19 cellular contexts compared by ENCODE assay signal in genomic region chr16:67146523-67147357, GRCh38. TPM values are rescaled to one million over a fixed set of nuclear protein-coding genes. Genes with fewer than 3 reads are reported as not detected.
DNase-seq lines count a peak whose midpoint lies in the region; ATAC-seq and TF ChIP-seq lines count a peak whose summit lies in the region.
"Had no signal": no experiment of that assay in that cellular context is flagged by ENCODE, and none has a peak within 500 bp of the region (broad histone marks: within the 10 kb centered on the region; RNA-seq: fewer than 3 reads in every experiment).

No MANE protein-coding gene starts in this region.

- H3K27me3 ChIP-seq in IMR-90 (ENCODE audit: control insufficient read depth, insufficient read depth, low read length): no peaks in the 10 kb centered on the region
- H3K27me3 ChIP-seq: breast epithelium, esophagus muscularis mucosa, uterus had no signal

- no peak overlapping the region for H2BK120ac ChIP-seq in IMR-90 (ENCODE audit: low read depth, low read length)

- peaks cover 64% of the 10 kb centered on the region for H3K36me3 ChIP-seq in IMR-90 (ENCODE audit: control insufficient read depth, insufficient read depth, low read length)
- H3K36me3 ChIP-seq: uterus had no signal

- DNase-seq in AG09309 (ENCODE audit: low read depth) (no peak), IMR-90 (no peak), chondrocyte (ENCODE audit: low spot score) (peak; percentile 67), midbrain (lab: John Stamatoyannopoulos, UW) (peak; percentile 10), NCI-H82 (lab: John Stamatoyannopoulos, UW) (no peak), NCI-H524 (lab: John Stamatoyannopoulos, UW) (no peak)
- DNase-seq: activated naive CD8-positive, alpha-beta T cell treated with anti-CD3 and anti-CD28 coated beads for 36 hours; activated T-cell treated with anti-CD3 and anti-CD28 coated beads, Interleukin-2, amount 50 U/mL, for 24 hours; COR-L47; GOT3; NCI-H1105 treated with DMSO at 0.1 percent for 48 hours; NCI-H2171; retina; uterus had no signal

- no peak overlapping the region for H4K5ac ChIP-seq in IMR-90 (ENCODE audit: low read depth, low read length)

- no peak overlapping the region for H3K4me2 ChIP-seq in IMR-90 (ENCODE audit: low read depth, low read length)

- no peak overlapping the region for H2AK5ac ChIP-seq in IMR-90 (ENCODE audit: low read depth, low read length)

- H3K9me3 ChIP-seq in IMR-90 (ENCODE audit: control insufficient read depth, insufficient read depth, low read length): no peaks in the 10 kb centered on the region
- H3K9me3 ChIP-seq: breast epithelium, esophagus muscularis mucosa, uterus had no signal

- H3K4ac ChIP-seq in IMR-90 (ENCODE audit: low read depth, low read length): no peak overlapping the region

- H3K4me1 ChIP-seq in IMR-90 (ENCODE audit: control insufficient read depth, insufficient read depth, low read length): peaks cover 5% of the 10 kb centered on the region; the same call in 1 of the 2 replicates

- H3K9ac ChIP-seq in IMR-90 (ENCODE audit: low read depth, low read length): no peak overlapping the region

- H3K4me3 ChIP-seq in AG09309 (ENCODE audit: control insufficient read depth, low read depth, low read length) (no peak overlapping the region), IMR-90 (ENCODE audit: insufficient read depth, low read depth, low read length) (no peak overlapping the region)
- H3K4me3 ChIP-seq: breast epithelium, esophagus muscularis mucosa, uterus had no signal

- no peak overlapping the region for H3K23ac ChIP-seq in IMR-90 (ENCODE audit: low read depth, low read length)

- H4K91ac ChIP-seq in IMR-90 (ENCODE audit: insufficient read depth, low read depth, low read length): no peak overlapping the region

- POLR2A ChIA-PET in IMR-90 (lab: Charles Lee; ENCODE audit: unreplicated experiment): no interaction called here

- H3K18ac ChIP-seq in IMR-90 (ENCODE audit: low read depth, low read length): no peak overlapping the region

- in situ Hi-C loops in IMR-90 (cut with MboI; ENCODE audit: low sequenced_read_pairs): no loop called here

- TF ChIP-seq RAD21 in IMR-90 (IDR thresholded peaks at IDR 0.05; ENCODE audit: low read length): peak; percentile 16; the same call in 1 of the 2 replicates

- H4K20me1 ChIP-seq in IMR-90 (ENCODE audit: insufficient read depth, low read length): peaks cover 7% of the 10 kb centered on the region; the same call in 1 of the 2 replicates

- dilution Hi-C loops in IMR-90 (cut with HindIII; ENCODE audit: low sequenced_read_pairs, unreplicated experiment): no loop called here

- no peak overlapping the region for H2BK5ac ChIP-seq in IMR-90 (ENCODE audit: low read depth, low read length, poor library complexity, severe bottlenecking)

- TF ChIP-seq POLR2A in IMR-90 (IDR thresholded peaks at IDR 0.05; ENCODE audit: low read depth, low read length): no peak

- no peak overlapping the region for H2AFZ ChIP-seq in IMR-90 (replicated peaks; ENCODE audit: low read length, poor library complexity)

- intact Hi-C loops in IMR-90 (cut with micrococcal nuclease): no loop called here

- H2AK9ac ChIP-seq in IMR-90 (replicated peaks; ENCODE audit: low read depth, low read length, poor library complexity): peak overlapping the region; percentile 48

- H3K14ac ChIP-seq in IMR-90 (replicated peaks; ENCODE audit: low read depth, low read length): no peak overlapping the region

- no peak overlapping the region for H2BK20ac ChIP-seq in IMR-90 (ENCODE audit: low read depth, low read length)

- no TSS peak for BruUV-seq in IMR-90 (replicated peaks; lab: Mats Ljungman, UMichigan)

- no peak overlapping the region for H3K56ac ChIP-seq in IMR-90 (ENCODE audit: extremely low read depth, insufficient read depth, low read length)

- no peaks in the 10 kb centered on the region for H3K27me3 Mint-ChIP-seq in chondrocyte (ENCODE audit: low read depth)

- CTCF ChIA-PET in IMR-90 (lab: Yijun Ruan, JAX): no interaction called here

- H3K27ac Mint-ChIP-seq in chondrocyte (ENCODE audit: unreplicated experiment): peak overlapping the region; percentile 24
- H3K27ac Mint-ChIP-seq: activated naive CD8-positive, alpha-beta T cell treated with anti-CD3 and anti-CD28 coated beads for 36 hours; activated T-cell treated with anti-CD3 and anti-CD28 coated beads, Interleukin-2, amount 50 U/mL, for 24 hours; mesothelial cell of epicardium had no signal

- peaks cover 21% of the 10 kb centered on the region for H3K4me1 Mint-ChIP-seq in chondrocyte (ENCODE audit: low read depth)

- peak; percentile 21 for TF ChIP-seq CTCF in AG09309 (IDR thresholded peaks at IDR 0.05; ENCODE audit: control insufficient read depth, insufficient read depth, low read depth, low read length, missing control alignments)
- no peak for TF ChIP-seq CTCF in IMR-90 (conservative IDR thresholded peaks at IDR 0.05; ENCODE audit: low read depth, low read length)
- no peak for TF ChIP-seq CTCF in chondrocyte (IDR thresholded peaks at IDR 0.05)

- no peak overlapping the region for H4K8ac ChIP-seq in IMR-90 (ENCODE audit: low read depth in 2 of 2, low read length in 2 of 2)

- no peak overlapping the region for H3K4me3 Mint-ChIP-seq in chondrocyte (ENCODE audit: unreplicated experiment)
- H3K4me3 Mint-ChIP-seq: activated naive CD8-positive, alpha-beta T cell treated with anti-CD3 and anti-CD28 coated beads for 36 hours; activated T-cell treated with anti-CD3 and anti-CD28 coated beads, Interleukin-2, amount 50 U/mL, for 24 hours; mesothelial cell of epicardium had no signal

- 100% methylated on average over 2 of the region's 7 CpGs; no CpG with 5 or more reads in 1 of the 2 experiments for WGBS in IMR-90 (ENCODE audit: extremely low coverage in 2 of 2, insufficient read length in 1 of 2), 2 experiments

- peaks cover 19% of the 10 kb centered on the region for H3K36me3 Mint-ChIP-seq in chondrocyte (ENCODE audit: low read depth)

- ATAC-seq in IMR-90 (ENCODE audit: low read depth): no peak
- no peak for ATAC-seq in HG03354 (IDR thresholded peaks at IDR 0.05; ENCODE audit: poor library complexity, severe bottlenecking, unreplicated experiment)
- ATAC-seq in HG03521 (IDR thresholded peaks at IDR 0.05; ENCODE audit: unreplicated experiment): no peak

- H3K9me1 ChIP-seq in IMR-90 (ENCODE audit: insufficient read depth, low read length): peaks cover 4% of the 10 kb centered on the region; the same call in 1 of the 2 replicates

- no peak overlapping the region for H3K27ac ChIP-seq in IMR-90 (ENCODE audit: insufficient read depth, low read length)
- H3K27ac ChIP-seq: breast epithelium, esophagus muscularis mucosa, uterus had no signal

- no peak overlapping the region for H2BK15ac ChIP-seq in IMR-90 (ENCODE audit: low read depth, low read length)

- peaks cover 0 to 30% of the 10 kb centered on the region in 2 experiments; a peak in 2 of 4 replicates for H3K79me1 ChIP-seq in IMR-90 (ENCODE audit: low read depth in 1 of 2, low read length in 2 of 2)

- no peaks in the 10 kb centered on the region for H3K9me3 Mint-ChIP-seq in chondrocyte (ENCODE audit: low read depth)
- H3K9me3 Mint-ChIP-seq: activated naive CD8-positive, alpha-beta T cell treated with anti-CD3 and anti-CD28 coated beads for 36 hours; activated T-cell treated with anti-CD3 and anti-CD28 coated beads, Interleukin-2, amount 50 U/mL, for 24 hours; mesothelial cell of epicardium had no signal

TF ChIP-seq in IMR-90, 13 proteins besides CTCF, POLR2A, EP300 and RAD21 (continues in another document):
- no peak for TF ChIP-seq SMC3 (IDR thresholded peaks at IDR 0.05; ENCODE audit: low read depth, low read length)
- TF ChIP-seq MAFK (IDR thresholded peaks at IDR 0.05; ENCODE audit: low read depth, low read length): no peak
- no peak for TF ChIP-seq MXI1 (IDR thresholded peaks at IDR 0.05; ENCODE audit: borderline replicate concordance, low read depth, low read length)
- no peak for TF ChIP-seq CHD1 (IDR thresholded peaks at IDR 0.05; ENCODE audit: low read depth, low read length)
- TF ChIP-seq FOS (IDR thresholded peaks at IDR 0.05; ENCODE audit: low read depth, low read length): no peak
- TF ChIP-seq NFE2L2 (IDR thresholded peaks at IDR 0.05; ENCODE audit: low read depth, low read length): no peak
- no peak for TF ChIP-seq BHLHE40 (IDR thresholded peaks at IDR 0.05; ENCODE audit: low read depth, low read length)
- no peak for TF ChIP-seq USF2 (IDR thresholded peaks at IDR 0.05; ENCODE audit: low read depth, low read length)

RNA-seq across cellular contexts. Expression of gene B3GNT9, which starts 4.1 kb away (rescaled TPM):
- total RNA-seq in IMR-90 (2012; rRNA removed) (5.0 and 5.3 TPM in 2 replicates), chondrocyte (39.9 to 64.4 TPM (median 41.4 TPM) in 3 replicates)
- 12.0 and 13.3 TPM in 2 replicates for polyA plus RNA-seq in IMR-90 (2012; rRNA removed)
- polyA plus RNA-seq in IMR-90 (2012; cell fraction: cytosol; rRNA removed): 19.3 and 27.2 TPM in 2 replicates
- 18.2 and 30.1 TPM in 2 replicates for polyA plus RNA-seq in IMR-90 (2012; cell fraction: nucleus; rRNA removed; ENCODE audit: low replicate concordance)

RNA-seq across cellular contexts. Expression of gene TRADD, which starts 13.0 kb away (rescaled TPM):
- 8.1 and 8.6 TPM in 2 replicates for total RNA-seq in IMR-90 (2012; rRNA removed)
- polyA plus RNA-seq in IMR-90 (2012; rRNA removed): 14.6 and 18.6 TPM in 2 replicates
- polyA plus RNA-seq in IMR-90 (2012; cell fraction: cytosol; rRNA removed): 24.3 and 38.7 TPM in 2 replicates
- polyA plus RNA-seq in IMR-90 (2012; cell fraction: nucleus; rRNA removed; ENCODE audit: low replicate concordance): 32.6 and 82.1 TPM in 2 replicates
- 16.6 to 20.0 TPM (median 19.1 TPM) in 3 replicates for total RNA-seq in chondrocyte

RNA-seq across cellular contexts. Expression of gene FBXL8, which starts 13.0 kb away (rescaled TPM):
- total RNA-seq in IMR-90 (2012; rRNA removed) (1.9 and 2.3 TPM in 2 replicates), chondrocyte (14.6 to 17.5 TPM (median 16.0 TPM) in 3 replicates)
- polyA plus RNA-seq in IMR-90 (2012; rRNA removed): 12.5 and 14.5 TPM in 2 replicates
- polyA plus RNA-seq in IMR-90 (2012; cell fraction: cytosol; rRNA removed): 6.2 and 16.3 TPM in 2 replicates
- polyA plus RNA-seq in IMR-90 (2012; cell fraction: nucleus; rRNA removed; ENCODE audit: low replicate concordance): 88.4 and 231 TPM in 2 replicates

RNA-seq across cellular contexts. Expression of gene HSF4, which starts 17.8 kb away (rescaled TPM):
- total RNA-seq in IMR-90 (2012; rRNA removed) (0.54 and 0.83 TPM in 2 replicates), chondrocyte (11.6 to 19.0 TPM (median 15.7 TPM) in 3 replicates)
- polyA plus RNA-seq in IMR-90 (2012; rRNA removed): 6.7 and 7.5 TPM in 2 replicates
- polyA plus RNA-seq in IMR-90 (2012; cell fraction: cytosol; rRNA removed): 0.50 and 2.0 TPM in 2 replicates
- 125 and 166 TPM in 2 replicates for polyA plus RNA-seq in IMR-90 (2012; cell fraction: nucleus; rRNA removed; ENCODE audit: low replicate concordance)

RNA-seq across cellular contexts. Expression of gene NOL3, which starts 23.6 kb away (rescaled TPM):
- total RNA-seq in IMR-90 (2012; rRNA removed): 5.0 and 6.1 TPM in 2 replicates
- 16.9 and 17.2 TPM in 2 replicates for polyA plus RNA-seq in IMR-90 (2012; rRNA removed)
- polyA plus RNA-seq in IMR-90 (2012; cell fraction: cytosol; rRNA removed): 17.3 and 24.9 TPM in 2 replicates
- polyA plus RNA-seq in IMR-90 (2012; cell fraction: nucleus; rRNA removed; ENCODE audit: low replicate concordance): 60.1 and 82.3 TPM in 2 replicates
- total RNA-seq in chondrocyte: 21.9 to 34.6 TPM (median 31.2 TPM) in 3 replicates

Comparison
In these comparisons a context has a peak if more than half of its experiments do, and no peak if none do; other contexts are left out.
1. DNase-seq: peak in chondrocyte (single experiment) and midbrain (single experiment); none in AG09309 (single experiment), IMR-90 (single experiment), NCI-H82 (single experiment) and NCI-H524 (0 of 2).